Comparison of ENCODE assay signal across 24 cellular contexts in the genomic region with DNA sequence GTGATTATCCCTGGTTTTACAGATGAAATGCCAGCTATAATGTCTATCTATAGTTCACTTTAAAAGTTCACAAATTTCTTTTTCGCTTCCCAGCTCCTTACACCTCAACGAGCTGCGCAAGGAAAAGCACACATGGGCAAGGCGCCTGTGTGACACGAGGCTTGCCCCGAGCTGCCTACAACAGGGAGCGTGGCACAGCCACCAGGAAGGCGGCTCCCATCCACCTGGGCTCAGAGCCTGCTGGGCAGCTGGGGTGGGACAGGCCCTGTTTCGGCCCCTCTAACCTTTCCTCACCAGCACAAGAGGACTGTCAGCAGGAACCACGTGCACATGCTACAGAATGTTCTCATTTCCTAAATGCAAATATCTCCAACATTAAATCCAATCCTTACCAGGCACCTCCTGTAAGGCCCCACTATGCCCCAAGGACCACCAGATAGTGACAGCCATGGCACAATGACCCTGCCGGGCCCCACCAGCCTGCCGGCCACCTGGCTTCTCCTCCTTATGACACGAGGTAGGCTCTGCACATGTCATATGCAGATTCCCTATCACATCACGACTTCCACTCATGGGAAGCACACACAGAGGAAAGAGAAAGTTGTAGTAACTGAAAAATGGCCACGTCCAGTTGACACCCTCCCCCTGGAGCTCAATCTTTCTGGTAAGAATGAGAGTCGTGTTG.
A peak's percentile ranks its signal among the peaks of the same experiment; 100 is the strongest.
DNase-seq lines count a peak whose midpoint lies in the region; ATAC-seq and TF ChIP-seq lines count a peak whose summit lies in the region.
"Had no signal": no experiment of that assay in that cellular context is flagged by ENCODE, and none has a peak within 500 bp of the region (broad histone marks: within the 10 kb centered on the region; RNA-seq: fewer than 3 reads in every experiment).

No MANE protein-coding gene starts in this region.

- no peak overlapping the region for H3K4me3 Mint-ChIP-seq in activated T-cell treated with anti-CD3 and anti-CD28 coated beads, Interleukin-2, amount 50 U/mL, for 24 hours
- peak overlapping the region in 3 of 7 donors; percentile 18 to 56 (median 37) for H3K4me3 Mint-ChIP-seq in CD8-positive, alpha-beta memory T cell
- H3K4me3 Mint-ChIP-seq in activated naive CD8-positive, alpha-beta T cell treated with anti-CD3 and anti-CD28 coated beads, Interleukin-2, amount 10 ng/mL, durations not matched to agents 7 days and 5 days, result no peak overlapping the region
- H3K4me3 Mint-ChIP-seq in natural killer cell, result no peak overlapping the region
- H3K4me3 Mint-ChIP-seq: T-helper 2 cell treated with Interferon-gamma antibody and Interleukin-4, amounts not matched to agents 5 μg/mL and 100 μg/mL, for 36 hours had no signal

- no peak for TF ChIP-seq CTCF in natural killer cell (IDR thresholded peaks at IDR 0.05)

- H3K4me3 ChIP-seq in CD8-positive, alpha-beta memory T cell (ENCODE audit: low read length), result no peak overlapping the region
- H3K4me3 ChIP-seq: A549; BLaER1 treated with 17β-estradiol and CSF1 and Interleukin-3, amounts not matched to agents 10 nM and 100 nM; body of pancreas; colonic mucosa; heart right ventricle; left ventricle myocardium inferior; mucosa of descending colon; Peyer's patch; SK-N-MC; suprapubic skin had no signal

- intact Hi-C loops in natural killer cell (cut with micrococcal nuclease), result loop anchor here (10.0 kb wide), 1 partner anchor 65 kb away; no protein-coding TSS in a partner anchor

- no peak for ATAC-seq in activated naive CD8-positive, alpha-beta T cell treated with anti-CD3 and anti-CD28 coated beads, Interleukin-2, amount 10 ng/mL, durations not matched to agents 7 days and 5 days (ENCODE audit: low read depth)
- no peak for ATAC-seq in natural killer cell
- no peak for ATAC-seq in HG03159 (IDR thresholded peaks at IDR 0.05; ENCODE audit: unreplicated experiment)
- ATAC-seq: A549, body of pancreas, heart right ventricle had no signal

- no peaks in the 10 kb centered on the region for H3K27me3 Mint-ChIP-seq in activated T-cell treated with anti-CD3 and anti-CD28 coated beads, Interleukin-2, amount 50 U/mL, for 24 hours
- peaks cover 0 to 1% of the 10 kb centered on the region in 2 donors for H3K27me3 Mint-ChIP-seq in CD8-positive, alpha-beta memory T cell
- no peaks in the 10 kb centered on the region for H3K27me3 Mint-ChIP-seq in activated naive CD8-positive, alpha-beta T cell treated with anti-CD3 and anti-CD28 coated beads, Interleukin-2, amount 10 ng/mL, durations not matched to agents 7 days and 5 days
- H3K27me3 Mint-ChIP-seq in natural killer cell (ENCODE audit: low read depth in 2 of 2), result no peaks in the 10 kb centered on the region

- CTCF ChIA-PET in CD8-positive, alpha-beta memory T cell (lab: Charles Lee), result no interaction called here

- H3K4me1 Mint-ChIP-seq in activated T-cell treated with anti-CD3 and anti-CD28 coated beads, Interleukin-2, amount 50 U/mL, for 24 hours (ENCODE audit: low read depth), result peaks cover 69% of the 10 kb centered on the region
- peaks cover 61 to 84% (median 71%) of the 10 kb centered on the region in 3 donors for H3K4me1 Mint-ChIP-seq in CD8-positive, alpha-beta memory T cell
- H3K4me1 Mint-ChIP-seq in activated naive CD8-positive, alpha-beta T cell treated with anti-CD3 and anti-CD28 coated beads, Interleukin-2, amount 10 ng/mL, durations not matched to agents 7 days and 5 days, result peaks cover 51% of the 10 kb centered on the region
- peaks cover 62 to 66% of the 10 kb centered on the region in 2 donors for H3K4me1 Mint-ChIP-seq in natural killer cell

- POLR2A ChIA-PET in CD8-positive, alpha-beta memory T cell (lab: Charles Lee), result no interaction called here
- POLR2A ChIA-PET in activated naive CD8-positive, alpha-beta T cell treated with anti-CD3 and anti-CD28 coated beads, Interleukin-2, amount 10 ng/mL, durations not matched to agents 7 days and 5 days (lab: Charles Lee), result interaction anchor here (1.4 kb wide), 1 partner anchor 10 kb away, joined by 3 read pairs; no protein-coding TSS in a partner anchor

- no peaks in the 10 kb centered on the region for H3K9me3 ChIP-seq in CD8-positive, alpha-beta memory T cell (ENCODE audit: low read length)
- H3K9me3 ChIP-seq: A549; BLaER1 treated with 17β-estradiol and CSF1 and Interleukin-3, amounts not matched to agents 10 nM and 100 nM; body of pancreas; colonic mucosa; heart right ventricle; left ventricle myocardium inferior; mucosa of descending colon; Peyer's patch; suprapubic skin had no signal

- no peaks in the 10 kb centered on the region for H3K27me3 ChIP-seq in CD8-positive, alpha-beta memory T cell (ENCODE audit: insufficient read depth, low read length, poor library complexity, severe bottlenecking)
- H3K27me3 ChIP-seq: BLaER1 treated with 17β-estradiol and CSF1 and Interleukin-3, amounts not matched to agents 10 nM and 100 nM; body of pancreas; colonic mucosa; heart right ventricle; Peyer's patch; suprapubic skin had no signal

- DNase-seq in activated T-cell treated with anti-CD3 and anti-CD28 coated beads, Interleukin-2, amount 50 U/mL, for 24 hours, result no peak
- DNase-seq in activated T-cell treated with anti-CD3 and anti-CD28 coated beads, Interleukin-2, amount 50 U/mL, for 1 hour, result no peak
- DNase-seq in CD8-positive, alpha-beta memory T cell, result no peak
- no peak for DNase-seq in activated naive CD8-positive, alpha-beta T cell treated with anti-CD3 and anti-CD28 coated beads, Interleukin-2, amount 10 ng/mL, durations not matched to agents 7 days and 5 days
- DNase-seq in natural killer cell (no peak), T1000 (lab: John Stamatoyannopoulos, UW) (no peak)
- no peak for DNase-seq in stimulated activated CD4-positive, alpha-beta T cell treated with anti-CD3 and anti-CD28 coated beads, Interleukin-12 subunit alpha, Interleukin-12 subunit beta, amount 100 ng/mL, for 4 hours
- DNase-seq: body of pancreas, colonic mucosa, DMS 273 treated with DMSO at 0.1 percent for 48 hours, GDM1, heart right ventricle, IMR-90, NCI-H1417, Peyer's patch had no signal

- peaks cover 66% of the 10 kb centered on the region for H3K4me1 ChIP-seq in CD8-positive, alpha-beta memory T cell (ENCODE audit: insufficient read depth, low read length)

- peaks cover 80% of the 10 kb centered on the region for H3K36me3 Mint-ChIP-seq in activated T-cell treated with anti-CD3 and anti-CD28 coated beads, Interleukin-2, amount 50 U/mL, for 24 hours (ENCODE audit: low read depth)
- peaks cover 0 to 62% (median 0%) of the 10 kb centered on the region in 3 donors for H3K36me3 Mint-ChIP-seq in CD8-positive, alpha-beta memory T cell
- peaks cover 28% of the 10 kb centered on the region for H3K36me3 Mint-ChIP-seq in activated naive CD8-positive, alpha-beta T cell treated with anti-CD3 and anti-CD28 coated beads, Interleukin-2, amount 10 ng/mL, durations not matched to agents 7 days and 5 days
- H3K36me3 Mint-ChIP-seq in natural killer cell, result no peaks in the 10 kb centered on the region

- H3K9me3 Mint-ChIP-seq in activated T-cell treated with anti-CD3 and anti-CD28 coated beads, Interleukin-2, amount 50 U/mL, for 24 hours, result no peaks in the 10 kb centered on the region
- no peaks in the 10 kb centered on the region for H3K9me3 Mint-ChIP-seq in CD8-positive, alpha-beta memory T cell
- no peaks in the 10 kb centered on the region for H3K9me3 Mint-ChIP-seq in activated naive CD8-positive, alpha-beta T cell treated with anti-CD3 and anti-CD28 coated beads, Interleukin-2, amount 10 ng/mL, durations not matched to agents 7 days and 5 days
- no peaks in the 10 kb centered on the region for H3K9me3 Mint-ChIP-seq in natural killer cell
- H3K9me3 Mint-ChIP-seq: T-helper 2 cell treated with Interferon-gamma antibody and Interleukin-4, amounts not matched to agents 5 μg/mL and 100 μg/mL, for 36 hours had no signal

- H3K36me3 ChIP-seq in CD8-positive, alpha-beta memory T cell (ENCODE audit: insufficient read depth, low read length), result peaks cover 27% of the 10 kb centered on the region
- H3K36me3 ChIP-seq: colonic mucosa had no signal

- H3K27ac Mint-ChIP-seq in activated T-cell treated with anti-CD3 and anti-CD28 coated beads, Interleukin-2, amount 50 U/mL, for 24 hours, result peak overlapping the region; percentile 71
- peak overlapping the region; percentile 23 to 99 (median 65) for H3K27ac Mint-ChIP-seq in CD8-positive, alpha-beta memory T cell
- peak overlapping the region; percentile 65 for H3K27ac Mint-ChIP-seq in activated naive CD8-positive, alpha-beta T cell treated with anti-CD3 and anti-CD28 coated beads, Interleukin-2, amount 10 ng/mL, durations not matched to agents 7 days and 5 days
- H3K27ac Mint-ChIP-seq in natural killer cell, result peak overlapping the region; percentile 78 to 86

- no peak overlapping the region for H3K27ac ChIP-seq in CD8-positive, alpha-beta memory T cell (ENCODE audit: low read depth, low read length)
- H3K27ac ChIP-seq: BLaER1 treated with 17β-estradiol and CSF1 and Interleukin-3, amounts not matched to agents 10 nM and 100 nM; body of pancreas; colonic mucosa; heart right ventricle; HL-60; left ventricle myocardium inferior; Peyer's patch; SK-N-MC; suprapubic skin had no signal
